Comparison of ENCODE assay signal across 8 cellular contexts in genomic region chr17:48609754-48610281, GRCh38.
DNase-seq lines count a peak whose midpoint lies in the region; ATAC-seq and TF ChIP-seq lines count a peak whose summit lies in the region.

No MANE protein-coding gene starts in this region.

- H3K36me3 ChIP-seq in HEK293 (ENCODE audit: control insufficient read depth in 2 of 2, insufficient read depth in 1 of 2, low read length in 2 of 2) (peaks cover 7 to 15% of the 10 kb centered on the region in 2 experiments), mucosa of stomach (ENCODE audit: control insufficient read depth, insufficient read depth, low read length) (no peaks in the 10 kb centered on the region)

- H3K9me3 ChIP-seq in HEK293 (ENCODE audit: control insufficient read depth, insufficient read depth, low read depth, low read length) (no peaks in the 10 kb centered on the region), mucosa of stomach (ENCODE audit: control insufficient read depth, low read length) (peaks cover under 1% of the 10 kb centered on the region)

- ATAC-seq in GM21367 (IDR thresholded peaks at IDR 0.05; ENCODE audit: unreplicated experiment): no peak
- ATAC-seq in GM21786 (IDR thresholded peaks at IDR 0.05; ENCODE audit: unreplicated experiment): no peak

- H3K4me3 ChIP-seq in AG04449 (ENCODE audit: low read depth, low read length): peak overlapping the region; percentile 67
- peak overlapping the region; percentile 72 for H3K4me3 ChIP-seq in HEK293 (ENCODE audit: low read depth, low read length)
- no peak overlapping the region for H3K4me3 ChIP-seq in mucosa of stomach (ENCODE audit: low read length)

- H3K9ac ChIP-seq in mucosa of stomach (ENCODE audit: low read length): peak overlapping the region; percentile 39

- CTCF ChIA-PET in AG04449 (lab: Yijun Ruan, JAX): interaction anchor here (0.6 to 4.5 kb wide), 15 partner anchors 8 to 584 kb away, joined by 3 to 23 read pairs (median 6); partner anchors contain the start of gene HOXB5
- CTCF ChIA-PET in HEK293 (lab: Yijun Ruan, JAX): interaction anchor here (0.6 to 2.4 kb wide), 12 partner anchors 8 to 922 kb away, joined by 3 to 12 read pairs (median 4); partner anchors contain the start of gene SCRN2

- TF ChIP-seq CTCF in AG04449 (IDR thresholded peaks at IDR 0.05; ENCODE audit: insufficient read depth, low read length, missing control alignments) (no peak), HEK293 (tag by site-specific recombination; IDR thresholded peaks at IDR 0.05) (no peak)

- no peak for DNase-seq in AG04449 (ENCODE audit: low read depth, low spot score)
- DNase-seq in amniotic epithelial cell (ENCODE audit: low read depth): peak; percentile 10
- DNase-seq in NK-92 treated with Interleukin-12 subunit alpha and Interleukin-12 subunit beta, amount 100 ng/mL, for 24 hours (lab: John Stamatoyannopoulos, UW): no peak
- DNase-seq in activated effector memory CD4-positive, alpha-beta T cell treated with anti-CD3 and anti-CD28 coated beads, Interleukin-2, amount 50 U/mL, for 16 hours: no peak

- POLR2A ChIA-PET in AG04449 (lab: Yijun Ruan, JAX): interaction anchor here (1.0 to 1.4 kb wide), 2 partner anchors 12 to 17 kb away, joined by 4 to 5 read pairs; no protein-coding TSS in a partner anchor
- POLR2A ChIA-PET in HEK293 (lab: Yijun Ruan, JAX): interaction anchor here (0.6 to 2.4 kb wide), 12 partner anchors 8 to 778 kb away, joined by 3 to 15 read pairs (median 4); partner anchors contain the start of genes HOXB9, LRRC46 and MRPL10

- peaks cover 31% of the 10 kb centered on the region for H3K4me1 ChIP-seq in HEK293 (ENCODE audit: control insufficient read depth, insufficient read depth, low read length)
- H3K4me1 ChIP-seq in mucosa of stomach (ENCODE audit: control insufficient read depth, insufficient read depth, low read length): peaks cover 18% of the 10 kb centered on the region

- H3K27ac ChIP-seq in HEK293 (ENCODE audit: extremely low read depth, low read depth, low read length): peak overlapping the region; percentile 94

- peaks cover 98% of the 10 kb centered on the region for H3K27me3 ChIP-seq in mucosa of stomach (ENCODE audit: control insufficient read depth, insufficient read depth, low read length)

TF ChIP-seq in HEK293, 187 proteins besides CTCF, POLR2A, EP300 and RAD21 (continues in another document):
- TF ChIP-seq ZNF426 (tag by site-specific recombination; IDR thresholded peaks at IDR 0.05) (no peak), YY1 (tag by site-specific recombination; IDR thresholded peaks at IDR 0.05) (no peak), KLF17 (tag by site-specific recombination; IDR thresholded peaks at IDR 0.05) (no peak), SP3 (tag by site-specific recombination; IDR thresholded peaks at IDR 0.05) (peak; percentile 68; the same call in 1 of the 2 replicates), ZNF248 (tag by site-specific recombination; IDR thresholded peaks at IDR 0.05) (no peak), HOXD13 (CRISPR knock-in tag; IDR thresholded peaks at IDR 0.05; ENCODE audit: borderline replicate concordance) (no peak), ZNF623 (tag by site-specific recombination; IDR thresholded peaks at IDR 0.05) (no peak), IKZF3 (tag by site-specific recombination; IDR thresholded peaks at IDR 0.05) (peak; percentile 45), ZNF423 (tag by site-specific recombination; IDR thresholded peaks at IDR 0.05) (no peak), KLF7 (tag by site-specific recombination; IDR thresholded peaks at IDR 0.05; ENCODE audit: borderline replicate concordance) (no peak), ZNF639 (tag by site-specific recombination; IDR thresholded peaks at IDR 0.05) (no peak), ATF2 (tag by site-specific recombination; IDR thresholded peaks at IDR 0.05; ENCODE audit: low read depth) (no peak), ZNF302 (tag by site-specific recombination; IDR thresholded peaks at IDR 0.05; ENCODE audit: low read depth) (no peak), ZNF324 (tag by site-specific recombination; IDR thresholded peaks at IDR 0.05) (no peak), MZF1 (tag by site-specific recombination; IDR thresholded peaks at IDR 0.05; ENCODE audit: borderline replicate concordance) (no peak), ZNF610 (tag by site-specific recombination; IDR thresholded peaks at IDR 0.05; ENCODE audit: borderline replicate concordance) (no peak), ZNF341 (tag by site-specific recombination; IDR thresholded peaks at IDR 0.05; ENCODE audit: low read depth) (peak; percentile 61), ZNF514 (tag by site-specific recombination; IDR thresholded peaks at IDR 0.05) (no peak), ZBTB49 (tag by site-specific recombination; IDR thresholded peaks at IDR 0.05; ENCODE audit: low read depth) (no peak), ZNF530 (tag by site-specific recombination; IDR thresholded peaks at IDR 0.05; ENCODE audit: low read depth) (no peak), ZNF266 (tag by site-specific recombination; IDR thresholded peaks at IDR 0.05; ENCODE audit: low read depth) (no peak), PATZ1 (tag by site-specific recombination; IDR thresholded peaks at IDR 0.05) (peak; percentile 14; the same call in 1 of the 2 replicates)
